ENCODE assay signal across 10 cellular contexts in genomic region chr6:120378582-120379220, GRCh38.
A peak's percentile ranks its signal among the peaks of the same experiment; 100 is the strongest.
DNase-seq lines count a peak whose midpoint lies in the region; ATAC-seq and TF ChIP-seq lines count a peak whose summit lies in the region.
"Had no signal": no experiment of that assay in that cellular context is flagged by ENCODE, and none has a peak within 500 bp of the region (broad histone marks: within the 10 kb centered on the region; RNA-seq: fewer than 3 reads in every experiment).

No MANE protein-coding gene starts in this region.

- no peak overlapping the region for H3K4me2 ChIP-seq in OCI-LY7 (ENCODE audit: low read length)

- H4K20me1 ChIP-seq in OCI-LY7 (ENCODE audit: insufficient read depth, low read length) = no peaks in the 10 kb centered on the region

- H3K4me1 ChIP-seq in OCI-LY7 (ENCODE audit: insufficient read depth, low read length, poor library complexity, severe bottlenecking) = no peaks in the 10 kb centered on the region
- H3K4me1 ChIP-seq: SJSA1 had no signal

- ATAC-seq in GM19468 (IDR thresholded peaks at IDR 0.05; ENCODE audit: extremely low read depth, unreplicated experiment) (peak; percentile 87), HG03457 (IDR thresholded peaks at IDR 0.05; ENCODE audit: unreplicated experiment) (peak; percentile 82)

- intact Hi-C loops in OCI-LY7 (cut with micrococcal nuclease; ENCODE audit: unreplicated experiment) = loop anchor here (5.0 kb wide), 1 partner anchor 1231 kb away; no protein-coding TSS in a partner anchor
- intact Hi-C loops in activated T-helper 2 cell treated with anti-CD3 and anti-CD28 coated beads, Interferon-gamma antibody, Interleukin-2, Interleukin-4, amounts not matched to agents 10 μg/mL and 5 μg/mL and 100 μg/mL, durations not matched to agents 14 hours and 24 hours and 36 hours (cut with micrococcal nuclease) = no loop called here

- H2AFZ ChIP-seq in OCI-LY7 (ENCODE audit: low read length) = no peak overlapping the region

- no TSS peak for BruUV-seq in OCI-LY7 (replicated peaks; lab: Mats Ljungman, UMichigan)

- no peak overlapping the region for H3K4me3 ChIP-seq in OCI-LY7 (ENCODE audit: low read depth, low read length, poor library complexity, severe bottlenecking)
- H3K4me3 ChIP-seq in fibroblast of villous mesenchyme (ENCODE audit: low read depth, low read length) = no peak overlapping the region
- H3K4me3 ChIP-seq: SJSA1 had no signal

- TF ChIP-seq CTCF in OCI-LY7 (conservative IDR thresholded peaks at IDR 0.05; ENCODE audit: low read length) (peak; percentile 98), fibroblast of villous mesenchyme (IDR thresholded peaks at IDR 0.05; ENCODE audit: insufficient read depth, low read depth, low read length) (peak; percentile 28)

- no peaks in the 10 kb centered on the region for H3K36me3 Mint-ChIP-seq in activated T-helper 2 cell treated with anti-CD3 and anti-CD28 coated beads, Interferon-gamma antibody, Interleukin-2, Interleukin-4, amounts not matched to agents 10 μg/mL and 5 μg/mL and 100 μg/mL, durations not matched to agents 14 hours and 24 hours and 36 hours (ENCODE audit: low read depth)

- DNase-seq in DMS53 (lab: John Stamatoyannopoulos, UW) = peak; percentile 75
- DNase-seq in OCI-LY7 (ENCODE audit: low spot score) = peak; percentile 64
- DNase-seq in fibroblast of villous mesenchyme (ENCODE audit: low read depth) = peak; percentile 2
- DNase-seq in activated T-helper 2 cell treated with anti-CD3 and anti-CD28 coated beads, Interferon-gamma antibody, Interleukin-2, Interleukin-4, amounts not matched to agents 10 μg/mL and 5 μg/mL and 100 μg/mL, durations not matched to agents 14 hours and 24 hours and 36 hours (ENCODE audit: low spot score) = no peak
- DNase-seq in NCI-H226 = no peak
- DNase-seq in stimulated activated CD8-positive, alpha-beta memory T cell treated with anti-CD3 and anti-CD28 coated beads, Interleukin-4, amount 100 ng/mL, for 48 hours = no peak

- no peak overlapping the region for H3K27ac ChIP-seq in OCI-LY7 (ENCODE audit: low read depth, low read length, poor library complexity, severe bottlenecking)
- H3K27ac ChIP-seq: neutrophil, SJSA1 had no signal

- H3K27me3 Mint-ChIP-seq in activated T-helper 2 cell treated with anti-CD3 and anti-CD28 coated beads, Interferon-gamma antibody, Interleukin-2, Interleukin-4, amounts not matched to agents 10 μg/mL and 5 μg/mL and 100 μg/mL, durations not matched to agents 14 hours and 24 hours and 36 hours (ENCODE audit: low read depth) = no peaks in the 10 kb centered on the region

- H3K36me3 ChIP-seq in OCI-LY7 (ENCODE audit: insufficient read depth, low read length) = no peaks in the 10 kb centered on the region
- H3K36me3 ChIP-seq: neutrophil, SJSA1 had no signal

- POLR2A ChIA-PET in OCI-LY7 (lab: Charles Lee) = no interaction called here

- no peak overlapping the region for H3K27ac Mint-ChIP-seq in activated T-helper 2 cell treated with anti-CD3 and anti-CD28 coated beads, Interferon-gamma antibody, Interleukin-2, Interleukin-4, amounts not matched to agents 10 μg/mL and 5 μg/mL and 100 μg/mL, durations not matched to agents 14 hours and 24 hours and 36 hours

- no peak overlapping the region for H3K4me3 Mint-ChIP-seq in activated T-helper 2 cell treated with anti-CD3 and anti-CD28 coated beads, Interferon-gamma antibody, Interleukin-2, Interleukin-4, amounts not matched to agents 10 μg/mL and 5 μg/mL and 100 μg/mL, durations not matched to agents 14 hours and 24 hours and 36 hours (ENCODE audit: low read depth)

- H3K4me1 Mint-ChIP-seq in activated T-helper 2 cell treated with anti-CD3 and anti-CD28 coated beads, Interferon-gamma antibody, Interleukin-2, Interleukin-4, amounts not matched to agents 10 μg/mL and 5 μg/mL and 100 μg/mL, durations not matched to agents 14 hours and 24 hours and 36 hours (ENCODE audit: low read depth) = no peaks in the 10 kb centered on the region

- H3K9me2 ChIP-seq in OCI-LY7 (ENCODE audit: insufficient read depth, low read length) = no peaks in the 10 kb centered on the region

- H3K79me2 ChIP-seq in OCI-LY7 (ENCODE audit: insufficient read depth, low read depth, low read length) = no peaks in the 10 kb centered on the region

- CTCF ChIA-PET in OCI-LY7 (lab: Charles Lee; ENCODE audit: unreplicated experiment) = no interaction called here

- H3K9me3 ChIP-seq in OCI-LY7 (ENCODE audit: low read length) = no peaks in the 10 kb centered on the region
- H3K9me3 ChIP-seq: neutrophil, SJSA1 had no signal

- no peaks in the 10 kb centered on the region for H3K9me3 Mint-ChIP-seq in activated T-helper 2 cell treated with anti-CD3 and anti-CD28 coated beads, Interferon-gamma antibody, Interleukin-2, Interleukin-4, amounts not matched to agents 10 μg/mL and 5 μg/mL and 100 μg/mL, durations not matched to agents 14 hours and 24 hours and 36 hours

Comparison
In these comparisons a context has a peak if more than half of its experiments do, and no peak if none do; other contexts are left out.
1. DNase-seq: peak in DMS53 (single experiment), OCI-LY7 (single experiment) and fibroblast of villous mesenchyme (single experiment); none in activated T-helper 2 cell treated with anti-CD3 and anti-CD28 coated beads, Interferon-gamma antibody, Interleukin-2, Interleukin-4, amounts not matched to agents 10 μg/mL and 5 μg/mL and 100 μg/mL, durations not matched to agents 14 hours and 24 hours and 36 hours (single experiment), NCI-H226 (single experiment) and stimulated activated CD8-positive, alpha-beta memory T cell treated with anti-CD3 and anti-CD28 coated beads, Interleukin-4, amount 100 ng/mL, for 48 hours (single experiment).